Comparison of ENCODE assay signal across 1 cellular context in genomic region chr11:65067446-65067845, GRCh38.
TF ChIP-seq lines count a peak whose summit lies in the region.

No MANE protein-coding gene starts in this region.

TF ChIP-seq in H1, 55 proteins besides CTCF, POLR2A, EP300 and RAD21:
- peak; percentile 8; the same call in 1 of the 2 replicates for TF ChIP-seq MAX (IDR thresholded peaks at IDR 0.05)
- TF ChIP-seq HDAC6 (IDR thresholded peaks at IDR 0.05; ENCODE audit: low read depth, low read length), result no peak
- TF ChIP-seq E2F6 (IDR thresholded peaks at IDR 0.05), result no peak
